Comparison of ENCODE assay signal across 1 cellular context in the genomic region with DNA sequence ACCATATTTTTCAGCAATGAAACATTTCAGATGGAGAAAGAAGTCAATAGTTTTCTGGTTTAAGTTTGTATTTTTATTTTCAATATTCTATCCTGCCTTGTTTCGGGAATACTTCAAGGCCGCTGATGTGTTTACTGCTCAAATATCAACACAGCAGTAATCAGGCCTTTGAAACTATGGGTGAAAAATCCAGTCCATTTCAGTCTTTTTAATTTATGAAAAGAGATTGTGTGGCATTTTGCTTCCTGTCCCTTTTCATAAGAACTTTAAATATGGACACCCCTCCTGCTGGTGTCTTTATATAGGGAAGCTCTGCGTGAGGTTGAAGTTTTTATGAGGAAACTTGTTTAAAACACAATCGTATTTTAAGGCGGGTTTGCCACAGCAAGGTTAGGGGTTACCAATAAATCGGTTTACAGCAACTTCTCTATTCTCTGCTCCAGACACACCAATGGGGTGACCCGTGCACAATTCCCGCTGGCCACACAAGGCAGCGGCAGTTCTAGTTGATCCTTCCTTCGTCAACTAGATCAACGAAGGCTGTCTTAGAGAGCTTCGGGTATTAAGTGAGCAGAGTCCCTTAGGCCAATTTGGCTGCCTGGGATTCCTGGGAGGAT.
TF ChIP-seq lines count a peak whose summit lies in the region.

No MANE protein-coding gene starts in this region.

TF ChIP-seq in HepG2, 621 proteins besides CTCF, POLR2A, EP300 and RAD21 (continued from another document):
- TF ChIP-seq IRF2 (CRISPR knock-in tag; IDR thresholded peaks at IDR 0.05): no peak
- TF ChIP-seq STAT5B (CRISPR knock-in tag; IDR thresholded peaks at IDR 0.05): no peak
- no peak for TF ChIP-seq ARNT2 (CRISPR knock-in tag; IDR thresholded peaks at IDR 0.05; ENCODE audit: low read depth)
- TF ChIP-seq, protein P1, sequence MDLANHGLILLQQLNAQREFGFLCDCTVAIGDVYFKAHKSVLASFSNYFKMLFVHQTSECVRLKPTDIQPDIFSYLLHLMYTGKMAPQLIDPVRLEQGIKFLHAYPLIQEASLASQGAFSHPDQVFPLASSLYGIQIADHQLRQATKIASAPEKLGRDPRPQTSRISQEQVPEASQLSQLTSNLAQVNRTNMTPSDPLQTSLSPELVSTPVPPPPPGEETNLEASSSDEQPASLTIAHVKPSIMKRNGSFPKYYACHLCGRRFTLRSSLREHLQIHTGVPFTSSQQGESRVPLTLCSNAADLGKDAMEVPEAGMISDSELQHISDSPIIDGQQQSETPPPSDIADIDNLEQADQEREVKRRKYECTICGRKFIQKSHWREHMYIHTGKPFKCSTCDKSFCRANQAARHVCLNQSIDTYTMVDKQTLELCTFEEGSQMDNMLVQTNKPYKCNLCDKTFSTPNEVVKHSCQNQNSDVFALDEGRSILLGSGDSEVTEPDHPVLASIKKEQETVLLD (CRISPR knock-in tag; IDR thresholded peaks at IDR 0.05; ENCODE audit: low read depth): no peak
- no peak for TF ChIP-seq ZNF780A (CRISPR knock-in tag; IDR thresholded peaks at IDR 0.05)
- no peak for TF ChIP-seq MXI1 (IDR thresholded peaks at IDR 0.05; ENCODE audit: borderline replicate concordance, low read depth, low read length)
- TF ChIP-seq, protein P2, sequence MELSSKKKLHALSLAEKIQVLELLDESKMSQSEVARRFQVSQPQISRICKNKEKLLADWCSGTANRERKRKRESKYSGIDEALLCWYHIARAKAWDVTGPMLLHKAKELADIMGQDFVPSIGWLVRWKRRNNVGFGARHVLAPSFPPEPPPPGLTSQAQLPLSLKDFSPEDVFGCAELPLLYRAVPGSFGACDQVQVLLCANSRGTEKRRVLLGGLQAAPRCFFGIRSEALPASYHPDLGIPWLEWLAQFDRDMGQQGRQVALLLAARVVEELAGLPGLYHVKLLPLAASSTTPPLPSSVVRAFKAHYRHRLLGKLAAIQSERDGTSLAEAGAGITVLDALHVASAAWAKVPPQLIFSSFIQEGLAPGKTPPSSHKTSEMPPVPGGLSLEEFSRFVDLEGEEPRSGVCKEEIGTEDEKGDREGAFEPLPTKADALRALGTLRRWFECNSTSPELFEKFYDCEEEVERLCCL (CRISPR knock-in tag; IDR thresholded peaks at IDR 0.05; ENCODE audit: borderline replicate concordance): no peak
- TF ChIP-seq CBX2 (IDR thresholded peaks at IDR 0.05; ENCODE audit: low read depth, low read length): peak; percentile 89
- 0 out of 2 replicates have a peak, but pooled peaks have one; percentile 43 for TF ChIP-seq CBX2 (CRISPR knock-in tag; IDR thresholded peaks at IDR 0.05; ENCODE audit: low read depth)
- TF ChIP-seq, protein P3, sequence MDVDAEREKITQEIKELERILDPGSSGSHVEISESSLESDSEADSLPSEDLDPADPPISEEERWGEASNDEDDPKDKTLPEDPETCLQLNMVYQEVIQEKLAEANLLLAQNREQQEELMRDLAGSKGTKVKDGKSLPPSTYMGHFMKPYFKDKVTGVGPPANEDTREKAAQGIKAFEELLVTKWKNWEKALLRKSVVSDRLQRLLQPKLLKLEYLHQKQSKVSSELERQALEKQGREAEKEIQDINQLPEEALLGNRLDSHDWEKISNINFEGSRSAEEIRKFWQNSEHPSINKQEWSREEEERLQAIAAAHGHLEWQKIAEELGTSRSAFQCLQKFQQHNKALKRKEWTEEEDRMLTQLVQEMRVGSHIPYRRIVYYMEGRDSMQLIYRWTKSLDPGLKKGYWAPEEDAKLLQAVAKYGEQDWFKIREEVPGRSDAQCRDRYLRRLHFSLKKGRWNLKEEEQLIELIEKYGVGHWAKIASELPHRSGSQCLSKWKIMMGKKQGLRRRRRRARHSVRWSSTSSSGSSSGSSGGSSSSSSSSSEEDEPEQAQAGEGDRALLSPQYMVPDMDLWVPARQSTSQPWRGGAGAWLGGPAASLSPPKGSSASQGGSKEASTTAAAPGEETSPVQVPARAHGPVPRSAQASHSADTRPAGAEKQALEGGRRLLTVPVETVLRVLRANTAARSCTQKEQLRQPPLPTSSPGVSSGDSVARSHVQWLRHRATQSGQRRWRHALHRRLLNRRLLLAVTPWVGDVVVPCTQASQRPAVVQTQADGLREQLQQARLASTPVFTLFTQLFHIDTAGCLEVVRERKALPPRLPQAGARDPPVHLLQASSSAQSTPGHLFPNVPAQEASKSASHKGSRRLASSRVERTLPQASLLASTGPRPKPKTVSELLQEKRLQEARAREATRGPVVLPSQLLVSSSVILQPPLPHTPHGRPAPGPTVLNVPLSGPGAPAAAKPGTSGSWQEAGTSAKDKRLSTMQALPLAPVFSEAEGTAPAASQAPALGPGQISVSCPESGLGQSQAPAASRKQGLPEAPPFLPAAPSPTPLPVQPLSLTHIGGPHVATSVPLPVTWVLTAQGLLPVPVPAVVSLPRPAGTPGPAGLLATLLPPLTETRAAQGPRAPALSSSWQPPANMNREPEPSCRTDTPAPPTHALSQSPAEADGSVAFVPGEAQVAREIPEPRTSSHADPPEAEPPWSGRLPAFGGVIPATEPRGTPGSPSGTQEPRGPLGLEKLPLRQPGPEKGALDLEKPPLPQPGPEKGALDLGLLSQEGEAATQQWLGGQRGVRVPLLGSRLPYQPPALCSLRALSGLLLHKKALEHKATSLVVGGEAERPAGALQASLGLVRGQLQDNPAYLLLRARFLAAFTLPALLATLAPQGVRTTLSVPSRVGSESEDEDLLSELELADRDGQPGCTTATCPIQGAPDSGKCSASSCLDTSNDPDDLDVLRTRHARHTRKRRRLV (CRISPR knock-in tag; IDR thresholded peaks at IDR 0.05): no peak
- no peak for TF ChIP-seq ZNF724P (CRISPR knock-in tag; IDR thresholded peaks at IDR 0.05; ENCODE audit: borderline replicate concordance)
